In the genomic region with DNA sequence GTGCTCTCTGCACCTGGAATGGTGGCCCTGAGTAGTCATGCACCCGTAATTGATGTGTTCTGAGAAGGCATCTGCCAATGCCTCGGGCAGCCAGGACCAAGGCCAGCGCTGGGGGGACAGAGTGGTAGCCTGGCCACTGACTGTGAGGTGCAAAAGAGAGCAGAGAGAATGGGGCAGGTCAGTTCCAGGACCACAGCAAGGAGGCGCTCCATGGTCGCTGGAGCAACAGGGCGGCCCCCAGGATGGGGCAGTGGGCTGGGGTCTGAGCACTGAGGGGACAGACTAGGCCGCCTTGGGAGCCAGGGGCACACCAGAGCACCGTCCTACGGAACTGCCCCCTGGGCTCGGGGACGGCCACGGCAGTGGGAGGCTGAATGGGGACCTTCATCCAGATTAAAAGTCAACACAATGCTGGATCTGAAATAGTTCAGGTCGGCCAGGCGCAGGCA, we compare ENCODE assay signal across 1 cellular context.
TF ChIP-seq lines count a peak whose summit lies in the region.

No MANE protein-coding gene starts in this region.

TF ChIP-seq in A549, 52 proteins besides CTCF, POLR2A, EP300 and RAD21 (continued from another document):
- TF ChIP-seq, protein P1, sequence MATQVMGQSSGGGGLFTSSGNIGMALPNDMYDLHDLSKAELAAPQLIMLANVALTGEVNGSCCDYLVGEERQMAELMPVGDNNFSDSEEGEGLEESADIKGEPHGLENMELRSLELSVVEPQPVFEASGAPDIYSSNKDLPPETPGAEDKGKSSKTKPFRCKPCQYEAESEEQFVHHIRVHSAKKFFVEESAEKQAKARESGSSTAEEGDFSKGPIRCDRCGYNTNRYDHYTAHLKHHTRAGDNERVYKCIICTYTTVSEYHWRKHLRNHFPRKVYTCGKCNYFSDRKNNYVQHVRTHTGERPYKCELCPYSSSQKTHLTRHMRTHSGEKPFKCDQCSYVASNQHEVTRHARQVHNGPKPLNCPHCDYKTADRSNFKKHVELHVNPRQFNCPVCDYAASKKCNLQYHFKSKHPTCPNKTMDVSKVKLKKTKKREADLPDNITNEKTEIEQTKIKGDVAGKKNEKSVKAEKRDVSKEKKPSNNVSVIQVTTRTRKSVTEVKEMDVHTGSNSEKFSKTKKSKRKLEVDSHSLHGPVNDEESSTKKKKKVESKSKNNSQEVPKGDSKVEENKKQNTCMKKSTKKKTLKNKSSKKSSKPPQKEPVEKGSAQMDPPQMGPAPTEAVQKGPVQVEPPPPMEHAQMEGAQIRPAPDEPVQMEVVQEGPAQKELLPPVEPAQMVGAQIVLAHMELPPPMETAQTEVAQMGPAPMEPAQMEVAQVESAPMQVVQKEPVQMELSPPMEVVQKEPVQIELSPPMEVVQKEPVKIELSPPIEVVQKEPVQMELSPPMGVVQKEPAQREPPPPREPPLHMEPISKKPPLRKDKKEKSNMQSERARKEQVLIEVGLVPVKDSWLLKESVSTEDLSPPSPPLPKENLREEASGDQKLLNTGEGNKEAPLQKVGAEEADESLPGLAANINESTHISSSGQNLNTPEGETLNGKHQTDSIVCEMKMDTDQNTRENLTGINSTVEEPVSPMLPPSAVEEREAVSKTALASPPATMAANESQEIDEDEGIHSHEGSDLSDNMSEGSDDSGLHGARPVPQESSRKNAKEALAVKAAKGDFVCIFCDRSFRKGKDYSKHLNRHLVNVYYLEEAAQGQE (IDR thresholded peaks at IDR 0.05): peak; percentile 54; the same call in 1 of the 2 replicates
- no peak for TF ChIP-seq TFCP2L1 (CRISPR knock-in tag; IDR thresholded peaks at IDR 0.05)
